In genomic region chr3:196050597-196050996, GRCh38 we compare ENCODE assay signal across 17 cellular contexts.
"Had no signal": no experiment of that assay in that cellular context is flagged by ENCODE, and none has a peak within 500 bp of the region (broad histone marks: within the 10 kb centered on the region; RNA-seq: fewer than 3 reads in every experiment).

No MANE protein-coding gene starts in this region.

- H3K4me3 ChIP-seq: left ventricle myocardium inferior, lung, psoas muscle, right lobe of liver, testis, tibial nerve, upper lobe of right lung had no signal

- H3K27ac ChIP-seq: foreskin keratinocyte, left ventricle myocardium inferior, parathyroid adenoma, psoas muscle, right lobe of liver, testis, tibial nerve, upper lobe of right lung had no signal

- H3K4me1 ChIP-seq: foreskin keratinocyte, left ventricle myocardium inferior, parathyroid adenoma, psoas muscle, testis, tibial nerve, upper lobe of right lung had no signal

- H2AFZ ChIP-seq: parathyroid adenoma had no signal

- H3K9me3 ChIP-seq: left ventricle myocardium inferior, psoas muscle, right lobe of liver, testis, tibial nerve, upper lobe of right lung had no signal

- H3K79me2 ChIP-seq: parathyroid adenoma had no signal

- H3K9ac ChIP-seq: parathyroid adenoma had no signal

- H3K27me3 ChIP-seq: foreskin keratinocyte, right lobe of liver, testis, tibial nerve, upper lobe of right lung had no signal

- DNase-seq: erythroblast; foreskin keratinocyte; immature natural killer cell; left ventricle myocardium inferior; mesendoderm; naive B cell; psoas muscle; retina; right lobe of liver; stimulated activated CD4-positive, alpha-beta T cell treated with anti-CD3 and anti-CD28 coated beads, Interleukin-4, amount 100 ng/mL, for 1 hour; stimulated activated CD8-positive, alpha-beta memory T cell treated with anti-CD3 and anti-CD28 coated beads, Interleukin-4, amount 100 ng/mL, for 48 hours; stimulated activated naive CD8-positive, alpha-beta T cell treated with anti-CD3 and anti-CD28 coated beads, Interleukin-15, Interleukin-2, amounts not matched to agents 100 U/mL and 50 U/mL, for 24 hours; testis; upper lobe of right lung had no signal
